ENCODE assay signal across 8 cellular contexts in genomic region chr3:32238816-32239637, GRCh38. TPM values are rescaled to one million over a fixed set of nuclear protein-coding genes. Genes with fewer than 3 reads are reported as not detected.
DNase-seq lines count a peak whose midpoint lies in the region; ATAC-seq and TF ChIP-seq lines count a peak whose summit lies in the region.

No MANE protein-coding gene starts in this region.

- H3K4me1 Mint-ChIP-seq in osteocyte (ENCODE audit: unreplicated experiment): peaks cover 13% of the 10 kb centered on the region

- H3K9ac ChIP-seq in NT2/D1 (ENCODE audit: insufficient read length, low read depth): peak overlapping the region; percentile 81

- CTCF ChIA-PET in HEK293 (lab: Yijun Ruan, JAX): interaction anchor here (0.7 to 2.3 kb wide), 9 partner anchors 8 to 61 kb away, joined by 3 to 10 read pairs (median 4); no protein-coding TSS in a partner anchor

- POLR2A ChIA-PET in HEK293 (lab: Yijun Ruan, JAX): interaction anchor here (0.6 kb wide), 1 partner anchor 123 kb away, joined by 5 read pairs; no protein-coding TSS in a partner anchor

- ATAC-seq in GM18520 (IDR thresholded peaks at IDR 0.05; ENCODE audit: unreplicated experiment): no peak

- DNase-seq in EH (ENCODE audit: low read depth) (peak; percentile 38), NT2/D1 (ENCODE audit: low read depth, low spot score) (no peak), germinal center (ENCODE audit: low spot score) (peak; percentile 65), osteocyte (ENCODE audit: extremely low spot score, unreplicated experiment) (peak; percentile 86), NCI-H1694 (lab: John Stamatoyannopoulos, UW) (no peak)
- peak; percentile 79 for DNase-seq in activated effector memory CD4-positive, alpha-beta T cell treated with anti-CD3 and anti-CD28 coated beads, Interleukin-2, amount 50 U/mL, for 16 hours

- peak overlapping the region; percentile 15 for H3K27ac Mint-ChIP-seq in osteocyte (ENCODE audit: unreplicated experiment)

- no peaks in the 10 kb centered on the region; the same call in 1 of the 2 replicates for H3K9me3 ChIP-seq in HEK293 (ENCODE audit: control insufficient read depth, insufficient read depth, low read depth, low read length)
- H3K9me3 ChIP-seq in NT2/D1 (ENCODE audit: insufficient read depth, low read length): peaks cover 16% of the 10 kb centered on the region

- no peaks in the 10 kb centered on the region for H3K4me1 ChIP-seq in HEK293 (ENCODE audit: control insufficient read depth, insufficient read depth, low read length)
- H3K4me1 ChIP-seq in NT2/D1 (ENCODE audit: insufficient read depth, insufficient read length): peaks cover 7% of the 10 kb centered on the region

- H3K4me3 ChIP-seq in HEK293 (ENCODE audit: low read depth, low read length) (peak overlapping the region; percentile 79), NT2/D1 (ENCODE audit: insufficient read length, low read depth) (peak overlapping the region; percentile 67)

- H3K36me3 ChIP-seq in HEK293 (ENCODE audit: control insufficient read depth in 2 of 2, insufficient read depth in 1 of 2, low read length in 2 of 2): peaks cover 0 to 10% of the 10 kb centered on the region in 2 experiments; a peak in 2 of 3 replicates
- H3K36me3 ChIP-seq in NT2/D1 (ENCODE audit: insufficient read depth, insufficient read length, low read length): no peaks in the 10 kb centered on the region

- TF ChIP-seq CTCF in HEK293 (tag by site-specific recombination; IDR thresholded peaks at IDR 0.05): no peak
- no peak for TF ChIP-seq CTCF in osteocyte (IDR thresholded peaks at IDR 0.05)

- peak overlapping the region; percentile 20; the same call in 1 of the 2 replicates for H3K27ac ChIP-seq in HEK293 (ENCODE audit: extremely low read depth, low read depth, low read length)

- H3K4me3 Mint-ChIP-seq in osteocyte (ENCODE audit: unreplicated experiment): peak overlapping the region; percentile 81

- H3K36me3 Mint-ChIP-seq in osteocyte (ENCODE audit: unreplicated experiment): no peaks in the 10 kb centered on the region

- H3K9me3 Mint-ChIP-seq in osteocyte (ENCODE audit: unreplicated experiment): peaks cover 3% of the 10 kb centered on the region

- peaks cover 38% of the 10 kb centered on the region for H3K27me3 ChIP-seq in NT2/D1 (ENCODE audit: insufficient read depth, insufficient read length)

- H3K27me3 Mint-ChIP-seq in osteocyte (ENCODE audit: unreplicated experiment): no peaks in the 10 kb centered on the region

TF ChIP-seq in HEK293, 187 proteins besides CTCF, POLR2A, EP300 and RAD21:
- no peak for TF ChIP-seq ZNF501 (tag by site-specific recombination; IDR thresholded peaks at IDR 0.05)
- TF ChIP-seq ZNF768 (tag by site-specific recombination; IDR thresholded peaks at IDR 0.05): 0 out of 2 replicates have a peak, but pooled peaks have one; percentile 21
- TF ChIP-seq ZNF335 (tag by site-specific recombination; conservative IDR thresholded peaks at IDR 0.05): peak; percentile 84; the same call in 1 of the 2 replicates
- TF ChIP-seq ZNF280C (tag by site-specific recombination; IDR thresholded peaks at IDR 0.05): no peak
- no peak for TF ChIP-seq KLF8 (tag by site-specific recombination; IDR thresholded peaks at IDR 0.05)
- peak; percentile 64; the same call in 1 of the 2 replicates for TF ChIP-seq ZNF423 (tag by site-specific recombination; IDR thresholded peaks at IDR 0.05)
- peak; percentile 10; the same call in 1 of the 2 replicates for TF ChIP-seq ZIC2 (tag by site-specific recombination; IDR thresholded peaks at IDR 0.05)
- no peak for TF ChIP-seq ZNF639 (tag by site-specific recombination; IDR thresholded peaks at IDR 0.05)
- 0 out of 2 replicates have a peak, but pooled peaks have one; percentile 20 for TF ChIP-seq PATZ1 (tag by site-specific recombination; IDR thresholded peaks at IDR 0.05)
- no peak for TF ChIP-seq REPIN1 (tag by site-specific recombination; IDR thresholded peaks at IDR 0.05; ENCODE audit: low read depth)
- TF ChIP-seq GLI4 (tag by site-specific recombination; IDR thresholded peaks at IDR 0.05): no peak
- no peak for TF ChIP-seq AEBP2 (tag by site-specific recombination; IDR thresholded peaks at IDR 0.05; ENCODE audit: borderline replicate concordance)
- TF ChIP-seq ZBTB26 (tag by site-specific recombination; optimal IDR thresholded peaks at IDR 0.05): peak; percentile 81
- peak; percentile 28; the same call in 1 of the 2 replicates for TF ChIP-seq ZNF596 (tag by site-specific recombination; IDR thresholded peaks at IDR 0.05)
- TF ChIP-seq ZNF658 (tag by site-specific recombination; IDR thresholded peaks at IDR 0.05): no peak
TF ChIP-seq in HEK293: peak in this region for 7.

RNA-seq across cellular contexts. Expression of gene CMTM8, which starts 0.5 kb away (rescaled TPM):
- 4.3 and 5.1 TPM in 2 replicates for total RNA-seq in osteocyte

Comparison
In these comparisons a context has a peak if more than half of its experiments do, and no peak if none do; other contexts are left out.
1. DNase-seq: peak in EH (single experiment), activated effector memory CD4-positive, alpha-beta T cell treated with anti-CD3 and anti-CD28 coated beads, Interleukin-2, amount 50 U/mL, for 16 hours (single experiment), germinal center (single experiment) and osteocyte (single experiment); none in NT2/D1 (single experiment) and NCI-H1694 (single experiment).